27 cellular contexts compared by ENCODE assay signal in genomic region chr4:104330125-104330524, GRCh38.
"Had no signal": no experiment of that assay in that cellular context is flagged by ENCODE, and none has a peak within 500 bp of the region (broad histone marks: within the 10 kb centered on the region; RNA-seq: fewer than 3 reads in every experiment).

No MANE protein-coding gene starts in this region.

- ATAC-seq: activated CD8-positive, alpha-beta T cell treated with anti-CD3 and anti-CD28 coated beads, Interleukin-2, amount 10 ng/mL, durations not matched to agents 7 days and 5 days; body of pancreas; Panc1; SK-N-SH treated with all-trans-retinoic acid at 6 μM for 48 hours had no signal

- DNase-seq: activated CD4-positive, alpha-beta T cell treated with anti-CD3 and anti-CD28 coated beads for 48 hours; activated CD4-positive, alpha-beta T cell treated with anti-CD3 and anti-CD28 coated beads, Interleukin-2, amount 50 U/mL, for 4 hours; activated CD4-positive, CD25-positive, alpha-beta regulatory T cell treated with anti-CD3 and anti-CD28 coated beads, Interleukin-2, amount 50 U/mL, for 72 hours; activated CD8-positive, alpha-beta memory T cell treated with anti-CD3 and anti-CD28 coated beads, Interleukin-2, amount 50 U/mL, for 48 hours; activated CD8-positive, alpha-beta T cell treated with anti-CD3 and anti-CD28 coated beads, Interleukin-2, amount 10 ng/mL, durations not matched to agents 7 days and 5 days; activated effector memory CD4-positive, alpha-beta T cell treated with Interleukin-2 at 50 U/mL for 16 hours; activated naive CD4-positive, alpha-beta T cell; activated T-cell treated with anti-CD3 and anti-CD28 coated beads, Interleukin-2, amount 50 U/mL, for 24 hours; body of pancreas; central memory CD4-positive, alpha-beta T cell; NCI-H1105 treated with DMSO at 0.1 percent for 48 hours; NCI-H1436 treated with DMSO at 0.1 percent for 48 hours; NCI-H187; NCI-H2081; NCI-H446 treated with DMSO at 0.1 percent for 48 hours; NCI-H524 treated with DMSO at 0.1 percent for 48 hours; NCI-H774; SHP77; SW 1271 had no signal

- H3K36me3 Mint-ChIP-seq: activated naive CD4-positive, alpha-beta T cell treated with anti-CD3 and anti-CD28 coated beads, Interleukin-2, amount 50 U/mL, for 24 hours had no signal

- FAIRE-seq: bronchial epithelial cell had no signal

- H3K4me3 ChIP-seq: ascending aorta, body of pancreas, coronary artery, SJSA1 had no signal

- H3K9me3 ChIP-seq: body of pancreas, SJSA1 had no signal

- H3K4me1 ChIP-seq: ascending aorta, body of pancreas, SJSA1 had no signal

- H3K27me3 ChIP-seq: ascending aorta, body of pancreas, SJSA1 had no signal

- H3K27ac Mint-ChIP-seq: activated CD8-positive, alpha-beta T cell treated with anti-CD3 and anti-CD28 coated beads, Interleukin-2, amount 10 ng/mL, durations not matched to agents 7 days and 5 days; activated naive CD4-positive, alpha-beta T cell treated with anti-CD3 and anti-CD28 coated beads, Interleukin-2, amount 50 U/mL, for 24 hours; activated T-cell treated with anti-CD3 and anti-CD28 coated beads, Interleukin-2, amount 50 U/mL, for 24 hours; activated T-helper 1 cell treated with anti-CD3 and anti-CD28 coated beads, Interleukin-12 subunit alpha, Interleukin-12 subunit beta, Interleukin-2, Interleukin-4 antibody, amounts not matched to agents 30 ng/mL and 10 ng/mL and 1 ng/mL, durations not matched to agents 14 hours and 24 hours and 36 hours had no signal

- H3K36me3 ChIP-seq: ascending aorta, SJSA1 had no signal

- H3K27ac ChIP-seq: ascending aorta, body of pancreas, coronary artery, SJSA1 had no signal

- H3K4me3 Mint-ChIP-seq: activated CD8-positive, alpha-beta T cell treated with anti-CD3 and anti-CD28 coated beads, Interleukin-2, amount 10 ng/mL, durations not matched to agents 7 days and 5 days; activated naive CD4-positive, alpha-beta T cell treated with anti-CD3 and anti-CD28 coated beads, Interleukin-2, amount 50 U/mL, for 24 hours; activated T-cell treated with anti-CD3 and anti-CD28 coated beads, Interleukin-2, amount 50 U/mL, for 24 hours; activated T-helper 1 cell treated with anti-CD3 and anti-CD28 coated beads, Interleukin-12 subunit alpha, Interleukin-12 subunit beta, Interleukin-2, Interleukin-4 antibody, amounts not matched to agents 30 ng/mL and 10 ng/mL and 1 ng/mL, durations not matched to agents 14 hours and 24 hours and 36 hours had no signal

- H3K4me1 Mint-ChIP-seq: activated naive CD4-positive, alpha-beta T cell treated with anti-CD3 and anti-CD28 coated beads, Interleukin-2, amount 50 U/mL, for 24 hours had no signal
